Comparison of ENCODE assay signal across 9 cellular contexts in genomic region chr10:23448802-23449570, GRCh38. TPM values are rescaled to one million over a fixed set of nuclear protein-coding genes. Genes with fewer than 3 reads are reported as not detected.
DNase-seq lines count a peak whose midpoint lies in the region; ATAC-seq and TF ChIP-seq lines count a peak whose summit lies in the region.
"Had no signal": no experiment of that assay in that cellular context is flagged by ENCODE, and none has a peak within 500 bp of the region (broad histone marks: within the 10 kb centered on the region; RNA-seq: fewer than 3 reads in every experiment).

No MANE protein-coding gene starts in this region.

- ATAC-seq in HG02973 (IDR thresholded peaks at IDR 0.05; ENCODE audit: unreplicated experiment) = peak; percentile 89

- H3K27me3 Mint-ChIP-seq in activated naive CD4-positive, alpha-beta T cell treated with anti-CD3 and anti-CD28 coated beads, Interleukin-2, amount 10 ng/mL, durations not matched to agents 7 days and 5 days = no peaks in the 10 kb centered on the region
- no peaks in the 10 kb centered on the region for H3K27me3 Mint-ChIP-seq in T-helper 2 cell treated with Interferon-gamma antibody and Interleukin-4, amounts not matched to agents 5 μg/mL and 100 μg/mL, for 36 hours (ENCODE audit: low read depth)
- no peaks in the 10 kb centered on the region for H3K27me3 Mint-ChIP-seq in mesothelial cell of epicardium (ENCODE audit: low read depth)

- peaks cover 16% of the 10 kb centered on the region for H3K36me3 Mint-ChIP-seq in activated naive CD4-positive, alpha-beta T cell treated with anti-CD3 and anti-CD28 coated beads, Interleukin-2, amount 10 ng/mL, durations not matched to agents 7 days and 5 days
- H3K36me3 Mint-ChIP-seq in T-helper 2 cell treated with Interferon-gamma antibody and Interleukin-4, amounts not matched to agents 5 μg/mL and 100 μg/mL, for 36 hours (ENCODE audit: low read depth) = peaks cover 19% of the 10 kb centered on the region
- H3K36me3 Mint-ChIP-seq in mesothelial cell of epicardium = peaks cover 1% of the 10 kb centered on the region

- peak overlapping the region; percentile 83 for H3K27ac Mint-ChIP-seq in activated naive CD4-positive, alpha-beta T cell treated with anti-CD3 and anti-CD28 coated beads, Interleukin-2, amount 10 ng/mL, durations not matched to agents 7 days and 5 days
- peak overlapping the region; percentile 89 for H3K27ac Mint-ChIP-seq in T-helper 2 cell treated with Interferon-gamma antibody and Interleukin-4, amounts not matched to agents 5 μg/mL and 100 μg/mL, for 36 hours
- no peak overlapping the region for H3K27ac Mint-ChIP-seq in mesothelial cell of epicardium

- no peaks in the 10 kb centered on the region for H3K9me3 Mint-ChIP-seq in activated naive CD4-positive, alpha-beta T cell treated with anti-CD3 and anti-CD28 coated beads, Interleukin-2, amount 10 ng/mL, durations not matched to agents 7 days and 5 days
- no peaks in the 10 kb centered on the region for H3K9me3 Mint-ChIP-seq in T-helper 2 cell treated with Interferon-gamma antibody and Interleukin-4, amounts not matched to agents 5 μg/mL and 100 μg/mL, for 36 hours
- H3K9me3 Mint-ChIP-seq in mesothelial cell of epicardium = no peaks in the 10 kb centered on the region

- CTCF ChIA-PET in activated naive CD4-positive, alpha-beta T cell treated with anti-CD3 and anti-CD28 coated beads, Interleukin-2, amount 10 ng/mL, durations not matched to agents 7 days and 5 days (lab: Charles Lee) = interaction anchor here (0.8 kb wide), 1 partner anchor 86 kb away, joined by 4 read pairs; no protein-coding TSS in a partner anchor

- TF ChIP-seq CTCF in mesothelial cell of epicardium (IDR thresholded peaks at IDR 0.05; ENCODE audit: unreplicated experiment) = no peak

- no peak overlapping the region for H3K4me3 Mint-ChIP-seq in activated naive CD4-positive, alpha-beta T cell treated with anti-CD3 and anti-CD28 coated beads, Interleukin-2, amount 10 ng/mL, durations not matched to agents 7 days and 5 days
- peak overlapping the region; percentile 48 for H3K4me3 Mint-ChIP-seq in T-helper 2 cell treated with Interferon-gamma antibody and Interleukin-4, amounts not matched to agents 5 μg/mL and 100 μg/mL, for 36 hours
- no peak overlapping the region for H3K4me3 Mint-ChIP-seq in mesothelial cell of epicardium

- DNase-seq in activated naive CD4-positive, alpha-beta T cell treated with anti-CD3 and anti-CD28 coated beads, Interleukin-2, amount 10 ng/mL, durations not matched to agents 7 days and 5 days = no peak
- no peak for DNase-seq in activated naive CD4-positive, alpha-beta T cell treated with Interleukin-2 at 50 U/mL for 16 hours
- no peak for DNase-seq in T-helper 2 cell treated with Interferon-gamma antibody and Interleukin-4, amounts not matched to agents 5 μg/mL and 100 μg/mL, for 36 hours (ENCODE audit: low spot score)
- DNase-seq in pulmonary artery endothelial cell (ENCODE audit: low read depth, low spot score) (peak; percentile 54), NCI-H2171 (lab: John Stamatoyannopoulos, UW) (no peak), mesothelial cell of epicardium (ENCODE audit: low spot score in 2 of 2, unreplicated experiment in 2 of 2) (no peak), NCI-H524 (lab: John Stamatoyannopoulos, UW) (no peak)
- DNase-seq: DND-41 had no signal

- H3K4me1 Mint-ChIP-seq in activated naive CD4-positive, alpha-beta T cell treated with anti-CD3 and anti-CD28 coated beads, Interleukin-2, amount 10 ng/mL, durations not matched to agents 7 days and 5 days = peaks cover 35% of the 10 kb centered on the region
- peaks cover 30% of the 10 kb centered on the region for H3K4me1 Mint-ChIP-seq in T-helper 2 cell treated with Interferon-gamma antibody and Interleukin-4, amounts not matched to agents 5 μg/mL and 100 μg/mL, for 36 hours (ENCODE audit: low read depth)
- peaks cover 8% of the 10 kb centered on the region for H3K4me1 Mint-ChIP-seq in mesothelial cell of epicardium

RNA-seq across cellular contexts. Expression of gene OTUD1, which starts 10.1 kb away (rescaled TPM):
- total RNA-seq in pulmonary artery endothelial cell (3.9 and 4.9 TPM in 2 replicates), mesothelial cell of epicardium (11.7 to 12.7 TPM (median 12.4 TPM) in 3 replicates)
